In genomic region chr14:99271951-99272668, GRCh38 we compare ENCODE assay signal across 8 cellular contexts. TPM values are rescaled to one million over a fixed set of nuclear protein-coding genes. Genes with fewer than 3 reads are reported as not detected.
DNase-seq lines count a peak whose midpoint lies in the region; ATAC-seq and TF ChIP-seq lines count a peak whose summit lies in the region.

Gene BCL11B, minus strand, starts transcription at chr14:99272197. Its CDS starts 979 bp downstream, at chr14:99271218.

- no peak for TF ChIP-seq EP300 in sigmoid colon (IDR thresholded peaks at IDR 0.05)

- intact Hi-C loops in sigmoid colon (cut with DNase I): no loop called here

- no peaks in the 10 kb centered on the region for H3K9me3 Mint-ChIP-seq in T-helper 1 cell treated with Interleukin-12 subunit alpha and Interleukin-12 subunit beta and Interleukin-4 antibody, amounts not matched to agents 30 μg/mL and 1 μg/mL, for 36 hours

- H3K27ac Mint-ChIP-seq in T-helper 1 cell treated with Interleukin-12 subunit alpha and Interleukin-12 subunit beta and Interleukin-4 antibody, amounts not matched to agents 30 μg/mL and 1 μg/mL, for 36 hours: peak within 1 kb of the TSS; percentile 98

- no peak within 1 kb of the TSS for H3K9ac ChIP-seq in adipocyte (ENCODE audit: low read length)

- DNase-seq in GM10248 (ENCODE audit: extremely low spot score) (peak; percentile 77), NCI-H1105 (lab: John Stamatoyannopoulos, UW) (peak; percentile 97), adipocyte (ENCODE audit: low read depth) (peak; percentile 85), hepatic stellate cell (ENCODE audit: low spot score) (peak; percentile 71), sigmoid colon (no peak)

- TF ChIP-seq CTCF in GM10248 (IDR thresholded peaks at IDR 0.05; ENCODE audit: control extremely low read depth, extremely low read depth, low read depth, missing control alignments) (peak; percentile 27), sigmoid colon (IDR thresholded peaks at IDR 0.05) (no peak)

- peaks cover 9% of the 10 kb centered on the region for H3K27me3 Mint-ChIP-seq in T-helper 1 cell treated with Interleukin-12 subunit alpha and Interleukin-12 subunit beta and Interleukin-4 antibody, amounts not matched to agents 30 μg/mL and 1 μg/mL, for 36 hours (ENCODE audit: low read depth)

- no peak within 1 kb of the TSS for H3K27ac ChIP-seq in sigmoid colon

- ATAC-seq in HG02610 (IDR thresholded peaks at IDR 0.05; ENCODE audit: unreplicated experiment) (peak; percentile 76), HG02970 (IDR thresholded peaks at IDR 0.05; ENCODE audit: low FRiP score, unreplicated experiment) (no peak)

- 1% methylated on average over 51 of the region's 51 CpGs for WGBS in sigmoid colon, 2 donors

- peak within 1 kb of the TSS; percentile 98 for H3K4me3 Mint-ChIP-seq in T-helper 1 cell treated with Interleukin-12 subunit alpha and Interleukin-12 subunit beta and Interleukin-4 antibody, amounts not matched to agents 30 μg/mL and 1 μg/mL, for 36 hours

- peaks cover 26% of the 10 kb centered on the region for H3K36me3 Mint-ChIP-seq in T-helper 1 cell treated with Interleukin-12 subunit alpha and Interleukin-12 subunit beta and Interleukin-4 antibody, amounts not matched to agents 30 μg/mL and 1 μg/mL, for 36 hours (ENCODE audit: low read depth)

- no peaks in the 10 kb centered on the region for H3K36me3 ChIP-seq in adipocyte (ENCODE audit: control insufficient read depth, insufficient read depth, low read length, severe bottlenecking)
- H3K36me3 ChIP-seq in sigmoid colon: no peaks in the 10 kb centered on the region

- no peak for TF ChIP-seq POLR2A in sigmoid colon (IDR thresholded peaks at IDR 0.05)

- H3K9me3 ChIP-seq in adipocyte (ENCODE audit: control insufficient read depth, low read length): no peaks in the 10 kb centered on the region
- no peaks in the 10 kb centered on the region for H3K9me3 ChIP-seq in sigmoid colon

- H3K4me1 ChIP-seq in adipocyte (ENCODE audit: control insufficient read depth, insufficient read depth, low read length): peaks cover 3% of the 10 kb centered on the region
- H3K4me1 ChIP-seq in sigmoid colon: peaks cover 0 to 56% (median 55%) of the 10 kb centered on the region in 4 donors

- POLR2A ChIA-PET in GM10248 (lab: Yijun Ruan, JAX): no interaction called here

- CTCF ChIA-PET in GM10248 (lab: Yijun Ruan, JAX): no interaction called here

- H3K4me3 ChIP-seq in adipocyte (ENCODE audit: low read length) (peak within 1 kb of the TSS; percentile 79), sigmoid colon (peak within 1 kb of the TSS in 3 of 4 donors; percentile 30 to 39 (median 38))

- peaks cover 36% of the 10 kb centered on the region for H3K27me3 ChIP-seq in adipocyte (replicated peaks; ENCODE audit: control insufficient read depth, insufficient read depth, low read length)
- peaks cover 64 to 90% (median 78%) of the 10 kb centered on the region in 3 donors for H3K27me3 ChIP-seq in sigmoid colon

- peaks cover 33% of the 10 kb centered on the region for H3K4me1 Mint-ChIP-seq in T-helper 1 cell treated with Interleukin-12 subunit alpha and Interleukin-12 subunit beta and Interleukin-4 antibody, amounts not matched to agents 30 μg/mL and 1 μg/mL, for 36 hours (ENCODE audit: low read depth)

RNA-seq across cellular contexts. Expression of gene BCL11B, which starts in this region (rescaled TPM):
- under 1 TPM; under 0.01 to 0.28 (median 0.15) TPM for total RNA-seq in sigmoid colon
- 1 to 10 TPM in 1 of 3 donors, under 1 TPM in 2; 0.23 to 3.5 (median 0.60) TPM for polyA plus RNA-seq in sigmoid colon
